ENCODE assay signal across 27 cellular contexts in the genomic region with DNA sequence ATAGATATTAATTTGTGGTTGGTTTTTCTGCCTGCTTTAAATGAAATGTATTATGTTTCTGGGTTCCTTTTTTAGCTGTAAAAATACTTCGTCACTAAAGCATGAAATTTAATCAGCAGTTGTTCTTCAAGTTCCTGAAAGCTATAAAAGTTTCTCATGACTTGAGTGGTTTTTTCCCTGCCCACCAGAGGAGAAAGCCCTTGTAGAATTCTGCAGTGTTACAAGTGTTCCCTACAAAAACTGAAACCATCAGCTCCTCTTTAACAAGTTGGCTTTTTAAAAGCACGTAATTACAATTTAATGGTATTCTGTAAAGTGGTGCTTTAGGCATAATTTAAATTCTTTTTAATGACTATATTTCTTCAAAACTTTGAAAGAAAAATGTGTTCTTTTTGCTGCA. TPM values are rescaled to one million over a fixed set of nuclear protein-coding genes. Genes with fewer than 3 reads are reported as not detected.
A peak's percentile ranks its signal among the peaks of the same experiment; 100 is the strongest.
DNase-seq lines count a peak whose midpoint lies in the region; ATAC-seq and TF ChIP-seq lines count a peak whose summit lies in the region.
"Had no signal": no experiment of that assay in that cellular context is flagged by ENCODE, and none has a peak within 500 bp of the region (broad histone marks: within the 10 kb centered on the region; RNA-seq: fewer than 3 reads in every experiment).

No MANE protein-coding gene starts in this region.

- peaks cover 12 to 36% of the 10 kb centered on the region in 2 donors for H3K36me3 Mint-ChIP-seq in stimulated activated naive B cell treated with anti-CD40 and anti-IgM and Interleukin-4, amounts not matched to agents 10 μg/mL and 1 μg/mL and 100 μg/mL, for 72 hours
- peaks cover 6% of the 10 kb centered on the region for H3K36me3 Mint-ChIP-seq in T-helper 17 cell (ENCODE audit: low read depth)

- H3K36me3 ChIP-seq in adipocyte (ENCODE audit: control insufficient read depth, insufficient read depth, low read length, severe bottlenecking) = peaks cover 29% of the 10 kb centered on the region
- H3K36me3 ChIP-seq: breast epithelium had no signal

- peaks cover 27 to 33% of the 10 kb centered on the region in 2 donors for H3K4me1 Mint-ChIP-seq in stimulated activated naive B cell treated with anti-CD40 and anti-IgM and Interleukin-4, amounts not matched to agents 10 μg/mL and 1 μg/mL and 100 μg/mL, for 72 hours
- no peaks in the 10 kb centered on the region for H3K4me1 Mint-ChIP-seq in T-helper 17 cell

- H3K27me3 Mint-ChIP-seq in stimulated activated naive B cell treated with anti-CD40 and anti-IgM and Interleukin-4, amounts not matched to agents 10 μg/mL and 1 μg/mL and 100 μg/mL, for 72 hours = no peaks in the 10 kb centered on the region
- no peaks in the 10 kb centered on the region for H3K27me3 Mint-ChIP-seq in T-helper 17 cell
- H3K27me3 Mint-ChIP-seq: CD4-positive, CD25-positive, alpha-beta regulatory T cell; stimulated activated memory B cell treated with anti-CD40 and anti-IgM and Interleukin-4, amounts not matched to agents 10 μg/mL and 1 μg/mL and 100 μg/mL, for 72 hours had no signal

- peak; percentile 41 to 51 for ATAC-seq in stimulated activated naive B cell treated with anti-CD40 and anti-IgM and Interleukin-4, amounts not matched to agents 10 μg/mL and 1 μg/mL and 100 μg/mL, for 72 hours (replicated peaks)
- ATAC-seq in GM18505 (IDR thresholded peaks at IDR 0.05; ENCODE audit: unreplicated experiment) (no peak), T-helper 17 cell (no peak)
- ATAC-seq: K562; stimulated activated memory B cell treated with anti-CD40 and anti-IgM and Interleukin-4, amounts not matched to agents 10 μg/mL and 1 μg/mL and 100 μg/mL, for 72 hours had no signal

- no peaks in the 10 kb centered on the region for H3K9me3 ChIP-seq in adipocyte (ENCODE audit: control insufficient read depth, low read length)
- H3K9me3 ChIP-seq in T-helper 17 cell (ENCODE audit: control insufficient read depth, low read length, poor library complexity, severe bottlenecking) = no peaks in the 10 kb centered on the region
- H3K9me3 ChIP-seq: breast epithelium, colonic mucosa, esophagus squamous epithelium, Peyer's patch, spleen had no signal

- no peak for TF ChIP-seq POLR2A in GM18505 (IDR thresholded peaks at IDR 0.05; ENCODE audit: borderline replicate concordance, extremely low read depth, insufficient read depth, insufficient read length)

- no peak overlapping the region for H3K27ac Mint-ChIP-seq in stimulated activated naive B cell treated with anti-CD40 and anti-IgM and Interleukin-4, amounts not matched to agents 10 μg/mL and 1 μg/mL and 100 μg/mL, for 72 hours
- no peak overlapping the region for H3K27ac Mint-ChIP-seq in T-helper 17 cell
- H3K27ac Mint-ChIP-seq: CD4-positive, CD25-positive, alpha-beta regulatory T cell had no signal

- no peaks in the 10 kb centered on the region for H3K9me3 Mint-ChIP-seq in stimulated activated naive B cell treated with anti-CD40 and anti-IgM and Interleukin-4, amounts not matched to agents 10 μg/mL and 1 μg/mL and 100 μg/mL, for 72 hours

- H3K27me3 ChIP-seq in adipocyte (replicated peaks; ENCODE audit: control insufficient read depth, insufficient read depth, low read length) = no peaks in the 10 kb centered on the region
- H3K27me3 ChIP-seq: breast epithelium, colonic mucosa, esophagus squamous epithelium, Peyer's patch, spleen had no signal

- peaks cover 26% of the 10 kb centered on the region for H3K4me1 ChIP-seq in adipocyte (ENCODE audit: control insufficient read depth, insufficient read depth, low read length)
- H3K4me1 ChIP-seq: colonic mucosa, esophagus squamous epithelium, Peyer's patch had no signal

- DNase-seq in EH (ENCODE audit: low read depth) (peak; percentile 53), adipocyte (ENCODE audit: low read depth) (peak; percentile 46), left kidney (ENCODE audit: low read depth, low spot score) (peak; percentile 53), T-helper 17 cell (no peak), COR-L47 (lab: John Stamatoyannopoulos, UW) (no peak), middle frontal gyrus (ENCODE audit: extremely low spot score, low spot score) (no peak)
- no peak for DNase-seq in stimulated activated naive B cell treated with anti-CD40 and anti-IgM and Interleukin-4, amounts not matched to agents 10 μg/mL and 1 μg/mL and 100 μg/mL, for 72 hours
- DNase-seq: activated CD4-positive, alpha-beta T cell treated with anti-CD3 and anti-CD28 coated beads for 4 hours; activated CD8-positive, alpha-beta memory T cell treated with anti-CD3 and anti-CD28 coated beads for 24 hours; activated gamma-delta T cell treated with Interleukin-2 at 50 U/mL for 16 hours; activated T-cell treated with anti-CD3 and anti-CD28 coated beads, Interleukin-2, amount 50 U/mL, for 1 hour; CD4-positive, CD25-positive, alpha-beta regulatory T cell; colonic mucosa; esophagus squamous epithelium; kidney glomerular epithelial cell; NCI-H1417 treated with DMSO at 0.1 percent for 48 hours; NCI-H2107; NCI-H510A treated with DMSO at 0.1 percent for 48 hours; nucleus accumbens; Peyer's patch; SIG-M5; spleen; stimulated activated CD4-positive, alpha-beta T cell treated with anti-CD3 and anti-CD28 coated beads, Interleukin-4, amount 100 ng/mL, for 1 hour had no signal

- H3K4me3 Mint-ChIP-seq in stimulated activated naive B cell treated with anti-CD40 and anti-IgM and Interleukin-4, amounts not matched to agents 10 μg/mL and 1 μg/mL and 100 μg/mL, for 72 hours = peak overlapping the region in 1 of 2 donors; percentile 11
- H3K4me3 Mint-ChIP-seq in T-helper 17 cell = no peak overlapping the region
- H3K4me3 Mint-ChIP-seq: CD4-positive, CD25-positive, alpha-beta regulatory T cell; stimulated activated memory B cell treated with anti-CD40 and anti-IgM and Interleukin-4, amounts not matched to agents 10 μg/mL and 1 μg/mL and 100 μg/mL, for 72 hours had no signal

- H3K4me3 ChIP-seq in adipocyte (ENCODE audit: low read length) = peak overlapping the region; percentile 6
- H3K4me3 ChIP-seq: colonic mucosa, esophagus squamous epithelium, K562, Peyer's patch, spleen had no signal

- H3K9ac ChIP-seq in adipocyte (ENCODE audit: low read length) = peak overlapping the region; percentile 39

RNA-seq across cellular contexts. Expression of a gene that starts 56.2 kb away (rescaled TPM):
- 10 to 100 TPM in 1 of 2 donors, 1 to 10 TPM in 1; 7.1 to 19.8 TPM for total RNA-seq in T-helper 17 cell

Comparison
In these comparisons a context has a peak if more than half of its experiments do, and no peak if none do; other contexts are left out.
1. DNase-seq: peak in EH (single experiment), adipocyte (single experiment) and left kidney (single experiment); none in stimulated activated naive B cell treated with anti-CD40 and anti-IgM and Interleukin-4, amounts not matched to agents 10 μg/mL and 1 μg/mL and 100 μg/mL, for 72 hours (single experiment), T-helper 17 cell (0 of 3), COR-L47 (single experiment) and middle frontal gyrus (single experiment).
2. ATAC-seq: peak in stimulated activated naive B cell treated with anti-CD40 and anti-IgM and Interleukin-4, amounts not matched to agents 10 μg/mL and 1 μg/mL and 100 μg/mL, for 72 hours (2 of 2); none in GM18505 (single experiment) and T-helper 17 cell (single experiment).